In genomic region chr3:17298038-17298437, GRCh38 we compare ENCODE assay signal across 10 cellular contexts.
"Had no signal": no experiment of that assay in that cellular context is flagged by ENCODE, and none has a peak within 500 bp of the region (broad histone marks: within the 10 kb centered on the region; RNA-seq: fewer than 3 reads in every experiment).

No MANE protein-coding gene starts in this region.

- H3K4me1 ChIP-seq: HAP-1 had no signal

- H3K9me3 ChIP-seq: HAP-1 had no signal

- H3K9me3 Mint-ChIP-seq: HFFc6 had no signal

- H3K4me2 ChIP-seq: KMS-11 had no signal

- H3K36me3 ChIP-seq: HAP-1 had no signal

- ATAC-seq: HCT116 had no signal

- H2AFZ ChIP-seq: GM23248 had no signal

- H3K4me3 Mint-ChIP-seq: HFFc6 had no signal

- H3K27ac Mint-ChIP-seq: HFFc6 had no signal

- H3K4me3 ChIP-seq: GM23248, HAP-1 had no signal

- FAIRE-seq: HTR-8/SVneo had no signal

- H3K27ac ChIP-seq: GM23248, KMS-11 had no signal

- DNase-seq: GM23248, GOT3, H7, HFFc6, Karpas-422, KBM-7 had no signal

- H3K9ac ChIP-seq: GM23248, KMS-11 had no signal
